Comparison of ENCODE assay signal across 38 cellular contexts in genomic region chr15:42612367-42612912, GRCh38.
"Had no signal": no experiment of that assay in that cellular context is flagged by ENCODE, and none has a peak within 500 bp of the region (broad histone marks: within the 10 kb centered on the region; RNA-seq: fewer than 3 reads in every experiment).

No MANE protein-coding gene starts in this region.

- H3K36me3 Mint-ChIP-seq: activated CD4-positive, alpha-beta memory T cell treated with anti-CD3 and anti-CD28 coated beads for 36 hours; activated naive CD4-positive, alpha-beta T cell treated with anti-CD3 and anti-CD28 coated beads, Interleukin-2, amount 50 U/mL, for 72 hours; activated naive CD8-positive, alpha-beta T cell treated with anti-CD3 and anti-CD28 coated beads for 36 hours had no signal

- H3K36me3 ChIP-seq: adrenal gland, ascending aorta, cardiac muscle cell had no signal

- H3K27ac Mint-ChIP-seq: activated B cell treated with CpG ODN at 0.5 μM for 24 hours; activated CD4-positive, alpha-beta memory T cell treated with anti-CD3 and anti-CD28 coated beads for 36 hours; activated CD4-positive, alpha-beta T cell treated with anti-CD3 and anti-CD28 coated beads, Interleukin-2, amount 10 ng/mL, durations not matched to agents 24 days and 14 days; activated CD8-positive, alpha-beta T cell treated with anti-CD3 and anti-CD28 coated beads for 36 hours; activated naive CD4-positive, alpha-beta T cell treated with anti-CD3 and anti-CD28 coated beads for 36 hours; activated naive CD4-positive, alpha-beta T cell treated with anti-CD3 and anti-CD28 coated beads, Interleukin-2, amount 50 U/mL, for 72 hours; activated naive CD8-positive, alpha-beta T cell treated with anti-CD3 and anti-CD28 coated beads for 36 hours; activated T-cell treated with anti-CD3 and anti-CD28 coated beads, Interleukin-2, amount 50 U/mL, for 72 hours; activated T-helper 1 cell treated with anti-CD3 and anti-CD28 coated beads, Interleukin-12 subunit alpha, Interleukin-12 subunit beta, Interleukin-2, Interleukin-4 antibody, amounts not matched to agents 30 ng/mL and 10 ng/mL and 1 ng/mL, durations not matched to agents 14 hours and 24 hours and 36 hours; activated T-helper 17 cell treated with anti-CD3 and anti-CD28 coated beads, Interleukin-2, amount 50 U/mL, for 72 hours; T-helper 1 cell treated with Interleukin-12 subunit alpha and Interleukin-12 subunit beta and Interleukin-4 antibody, amounts not matched to agents 30 μg/mL and 1 μg/mL, for 36 hours; T-helper 2 cell treated with Interferon-gamma antibody and Interleukin-4, amounts not matched to agents 5 μg/mL and 100 μg/mL, for 36 hours had no signal

- H3K9me3 ChIP-seq: adrenal gland, ascending aorta had no signal

- H3K4me3 ChIP-seq: adrenal gland, ascending aorta, cardiac muscle cell had no signal

- H3K27ac ChIP-seq: adrenal gland, ascending aorta, cardiac muscle cell, VCaP had no signal

- DNase-seq: activated B cell treated with CpG ODN at 0.5 μM for 24 hours; activated CD4-positive, alpha-beta memory T cell treated with anti-CD3 and anti-CD28 coated beads for 36 hours; activated CD4-positive, alpha-beta T cell treated with anti-CD3 and anti-CD28 coated beads for 4 hours; activated CD4-positive, alpha-beta T cell treated with anti-CD3 and anti-CD28 coated beads, Interleukin-2, amount 10 ng/mL, durations not matched to agents 24 days and 14 days; activated CD4-positive, alpha-beta T cell treated with anti-CD3 and anti-CD28 coated beads, Interleukin-2, amount 50 U/mL, for 1 hour; activated CD4-positive, alpha-beta T cell treated with anti-CD3 and anti-CD28 coated beads, Interleukin-2, amount 50 U/mL, for 4 hours; activated CD4-positive, CD25-positive, alpha-beta regulatory T cell treated with anti-CD3 and anti-CD28 coated beads, Interleukin-2, amount 50 U/mL, for 72 hours; activated CD8-positive, alpha-beta memory T cell treated with anti-CD3 and anti-CD28 coated beads, Interleukin-2, amount 50 U/mL, for 4 hours; activated CD8-positive, alpha-beta T cell treated with anti-CD3 and anti-CD28 coated beads for 36 hours; activated effector memory CD4-positive, alpha-beta T cell treated with anti-CD3 and anti-CD28 coated beads, Interleukin-2, amount 50 U/mL, for 16 hours; activated gamma-delta T cell treated with Interleukin-2 at 50 U/mL for 16 hours; activated naive CD4-positive, alpha-beta T cell; activated naive CD4-positive, alpha-beta T cell treated with anti-CD3 and anti-CD28 coated beads for 36 hours; activated naive CD4-positive, alpha-beta T cell treated with anti-CD3 and anti-CD28 coated beads, Interleukin-2, amount 50 U/mL, for 16 hours; activated naive CD8-positive, alpha-beta T cell treated with anti-CD3 and anti-CD28 coated beads for 36 hours; activated T-cell treated with anti-CD3 and anti-CD28 coated beads for 4 hours; activated T-cell treated with anti-CD3 and anti-CD28 coated beads, Interleukin-2, amount 50 U/mL, for 1 hour; activated T-cell treated with anti-CD3 and anti-CD28 coated beads, Interleukin-2, amount 50 U/mL, for 4 hours; activated T-cell treated with anti-CD3 and anti-CD28 coated beads, Interleukin-2, amount 50 U/mL, for 72 hours; adrenal gland; amniotic stem cell; anterior cingulate cortex; caudate nucleus; cerebellar nuclear complex; SW 1271; T-helper 1 cell; T-helper 2 cell; T-helper 9 cell had no signal

- ATAC-seq: activated CD8-positive, alpha-beta T cell treated with anti-CD3 and anti-CD28 coated beads for 36 hours; activated naive CD4-positive, alpha-beta T cell treated with anti-CD3 and anti-CD28 coated beads, Interleukin-2, amount 50 U/mL, for 72 hours; activated T-cell treated with anti-CD3 and anti-CD28 coated beads, Interleukin-2, amount 50 U/mL, for 4 hours; activated T-cell treated with anti-CD3 and anti-CD28 coated beads, Interleukin-2, amount 50 U/mL, for 72 hours; activated T-helper 17 cell treated with anti-CD3 and anti-CD28 coated beads, Interleukin-2, amount 50 U/mL, for 72 hours had no signal

- H3K4me3 Mint-ChIP-seq: activated B cell treated with CpG ODN at 0.5 μM for 24 hours; activated CD4-positive, alpha-beta memory T cell treated with anti-CD3 and anti-CD28 coated beads for 36 hours; activated CD4-positive, alpha-beta T cell treated with anti-CD3 and anti-CD28 coated beads, Interleukin-2, amount 10 ng/mL, durations not matched to agents 24 days and 14 days; activated CD8-positive, alpha-beta T cell treated with anti-CD3 and anti-CD28 coated beads for 36 hours; activated naive CD4-positive, alpha-beta T cell treated with anti-CD3 and anti-CD28 coated beads for 36 hours; activated naive CD8-positive, alpha-beta T cell treated with anti-CD3 and anti-CD28 coated beads for 36 hours; activated T-cell treated with anti-CD3 and anti-CD28 coated beads, Interleukin-2, amount 50 U/mL, for 4 hours; activated T-cell treated with anti-CD3 and anti-CD28 coated beads, Interleukin-2, amount 50 U/mL, for 72 hours; activated T-helper 1 cell treated with anti-CD3 and anti-CD28 coated beads, Interleukin-12 subunit alpha, Interleukin-12 subunit beta, Interleukin-2, Interleukin-4 antibody, amounts not matched to agents 30 ng/mL and 10 ng/mL and 1 ng/mL, durations not matched to agents 14 hours and 24 hours and 36 hours; activated T-helper 17 cell treated with anti-CD3 and anti-CD28 coated beads, Interleukin-2, amount 50 U/mL, for 72 hours; brain; central memory CD8-positive, alpha-beta T cell; T-helper 1 cell treated with Interleukin-12 subunit alpha and Interleukin-12 subunit beta and Interleukin-4 antibody, amounts not matched to agents 30 μg/mL and 1 μg/mL, for 36 hours; T-helper 2 cell treated with Interferon-gamma antibody and Interleukin-4, amounts not matched to agents 5 μg/mL and 100 μg/mL, for 36 hours had no signal

- H3K9me3 Mint-ChIP-seq: activated B cell treated with CpG ODN at 0.5 μM for 24 hours; activated CD4-positive, alpha-beta memory T cell treated with anti-CD3 and anti-CD28 coated beads for 36 hours; activated CD4-positive, alpha-beta T cell treated with anti-CD3 and anti-CD28 coated beads, Interleukin-2, amount 10 ng/mL, durations not matched to agents 24 days and 14 days; activated CD8-positive, alpha-beta T cell treated with anti-CD3 and anti-CD28 coated beads for 36 hours; activated naive CD4-positive, alpha-beta T cell treated with anti-CD3 and anti-CD28 coated beads for 36 hours; activated naive CD4-positive, alpha-beta T cell treated with anti-CD3 and anti-CD28 coated beads, Interleukin-2, amount 50 U/mL, for 72 hours; activated naive CD8-positive, alpha-beta T cell treated with anti-CD3 and anti-CD28 coated beads for 36 hours; activated T-cell treated with anti-CD3 and anti-CD28 coated beads, Interleukin-2, amount 50 U/mL, for 4 hours; activated T-cell treated with anti-CD3 and anti-CD28 coated beads, Interleukin-2, amount 50 U/mL, for 72 hours; activated T-helper 1 cell treated with anti-CD3 and anti-CD28 coated beads, Interleukin-12 subunit alpha, Interleukin-12 subunit beta, Interleukin-2, Interleukin-4 antibody, amounts not matched to agents 30 ng/mL and 10 ng/mL and 1 ng/mL, durations not matched to agents 14 hours and 24 hours and 36 hours; activated T-helper 17 cell treated with anti-CD3 and anti-CD28 coated beads, Interleukin-2, amount 50 U/mL, for 72 hours; brain; central memory CD8-positive, alpha-beta T cell; T-helper 1 cell treated with Interleukin-12 subunit alpha and Interleukin-12 subunit beta and Interleukin-4 antibody, amounts not matched to agents 30 μg/mL and 1 μg/mL, for 36 hours; T-helper 2 cell treated with Interferon-gamma antibody and Interleukin-4, amounts not matched to agents 5 μg/mL and 100 μg/mL, for 36 hours had no signal

- H3K27me3 ChIP-seq: adrenal gland, ascending aorta, cardiac muscle cell had no signal

- H3K27me3 Mint-ChIP-seq: activated B cell treated with CpG ODN at 0.5 μM for 24 hours; activated CD4-positive, alpha-beta memory T cell treated with anti-CD3 and anti-CD28 coated beads for 36 hours; activated CD4-positive, alpha-beta T cell treated with anti-CD3 and anti-CD28 coated beads, Interleukin-2, amount 10 ng/mL, durations not matched to agents 24 days and 14 days; activated CD8-positive, alpha-beta T cell treated with anti-CD3 and anti-CD28 coated beads for 36 hours; activated naive CD8-positive, alpha-beta T cell treated with anti-CD3 and anti-CD28 coated beads for 36 hours; activated T-helper 17 cell treated with anti-CD3 and anti-CD28 coated beads, Interleukin-2, amount 50 U/mL, for 72 hours; brain; central memory CD8-positive, alpha-beta T cell had no signal
